In the genomic region with DNA sequence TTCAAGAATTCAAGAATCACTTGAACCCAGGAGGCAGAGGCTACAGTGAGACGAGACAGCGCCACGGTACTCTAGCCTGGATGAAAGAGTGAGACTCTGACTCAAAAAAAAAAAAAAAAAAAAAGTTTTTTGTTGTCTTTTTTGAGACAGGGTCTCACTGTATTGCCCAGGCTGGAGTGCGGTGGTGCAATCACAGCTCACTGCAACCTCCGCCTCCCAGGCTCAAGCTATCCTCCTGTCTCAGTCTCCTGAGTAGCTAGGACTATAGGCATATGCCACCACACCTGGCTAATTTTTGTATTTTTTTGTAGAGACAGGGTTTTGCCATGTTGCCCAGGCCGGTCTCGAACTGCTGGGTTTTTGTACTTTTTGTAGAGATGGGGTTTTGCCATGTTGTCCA, we compare ENCODE assay signal across 4 cellular contexts.
TF ChIP-seq lines count a peak whose summit lies in the region.

No MANE protein-coding gene starts in this region.

TF ChIP-seq in HEK293, 187 proteins besides CTCF, POLR2A, EP300 and RAD21:
- TF ChIP-seq ZNF121 (tag by site-specific recombination; IDR thresholded peaks at IDR 0.05): peak; percentile 46; the same call in 1 of the 2 replicates

TF ChIP-seq in WTC11, 78 proteins besides CTCF, POLR2A, EP300 and RAD21:
- TF ChIP-seq ZNF121 (CRISPR knock-in tag; IDR thresholded peaks at IDR 0.05): peak; percentile 49; the same call in 1 of the 2 replicates
- TF ChIP-seq GTF2I (CRISPR knock-in tag; conservative IDR thresholded peaks at IDR 0.05): 0 out of 2 replicates have a peak, but pooled peaks have one; percentile 16

TF ChIP-seq in K562, 482 proteins besides CTCF, POLR2A, EP300 and RAD21:
- TF ChIP-seq BCOR (IDR thresholded peaks at IDR 0.05): 0 out of 2 replicates have a peak, but pooled peaks have one; percentile 15
- peak; percentile 12 for TF ChIP-seq RBM25 (IDR thresholded peaks at IDR 0.05; ENCODE audit: low read depth, low read length, severe bottlenecking)
- peak; percentile 95 for TF ChIP-seq ZNF121 (CRISPR knock-in tag; conservative IDR thresholded peaks at IDR 0.05)

TF ChIP-seq in HepG2, 621 proteins besides CTCF, POLR2A, EP300 and RAD21:
- peak; percentile 88 for TF ChIP-seq ZNF121 (CRISPR knock-in tag; IDR thresholded peaks at IDR 0.05)
